8 cellular contexts compared by ENCODE assay signal in genomic region chr7:105934577-105935185, GRCh38. TPM values are rescaled to one million over a fixed set of nuclear protein-coding genes. Genes with fewer than 3 reads are reported as not detected.
DNase-seq lines count a peak whose midpoint lies in the region; ATAC-seq and TF ChIP-seq lines count a peak whose summit lies in the region.

No MANE protein-coding gene starts in this region.

- peaks cover 14 to 18% of the 10 kb centered on the region in 2 experiments for H3K4me1 Mint-ChIP-seq in H9

- ATAC-seq in HG03520 (IDR thresholded peaks at IDR 0.05; ENCODE audit: unreplicated experiment) (no peak), HG02763 (IDR thresholded peaks at IDR 0.05; ENCODE audit: unreplicated experiment) (no peak), HG02938 (IDR thresholded peaks at IDR 0.05; ENCODE audit: unreplicated experiment) (no peak)

- H3K4me3 ChIP-seq in A673 (ENCODE audit: low read depth, low read length, poor library complexity, severe bottlenecking) (no peak overlapping the region), esophagus squamous epithelium (no peak overlapping the region), neuronal stem cell (ENCODE audit: low read length in 2 of 2) (no peak overlapping the region)

- H3K27ac ChIP-seq in A673 (ENCODE audit: low read depth, low read length, poor library complexity, severe bottlenecking) (no peak overlapping the region), H9 (ENCODE audit: insufficient read length, low read depth, low read length) (no peak overlapping the region), esophagus squamous epithelium (peak overlapping the region in 2 of 4 donors; percentile 26 to 50), neuronal stem cell (replicated peaks; ENCODE audit: low read length) (no peak overlapping the region)

- H3K14ac ChIP-seq in H9 (ENCODE audit: insufficient read depth, low read length) (no peak overlapping the region), neuronal stem cell (ENCODE audit: low read length) (no peak overlapping the region)

- no peak overlapping the region for H4K8ac ChIP-seq in H9 (replicated peaks; ENCODE audit: insufficient read length, low read depth, low read length)
- H4K8ac ChIP-seq in neuronal stem cell (ENCODE audit: low read depth, low read length), result no peak overlapping the region

- no peak overlapping the region for H3K4me3 Mint-ChIP-seq in H9

- peak overlapping the region in 1 of 3 experiments; percentile 25; a peak in 2 of 7 replicates for H3K27ac Mint-ChIP-seq in H9

- CTCF ChIA-PET in A673 (lab: Charles Lee), result interaction anchor here (1.1 kb wide), 1 partner anchor 174 kb away, joined by 4 read pairs; no protein-coding TSS in a partner anchor

- no peaks in the 10 kb centered on the region for H3K9me3 ChIP-seq in A673 (ENCODE audit: low read depth, low read length, poor library complexity, severe bottlenecking)
- H3K9me3 ChIP-seq in H9 (ENCODE audit: control insufficient read depth, low read depth, low read length), result no peaks in the 10 kb centered on the region
- H3K9me3 ChIP-seq in esophagus squamous epithelium, result no peaks in the 10 kb centered on the region
- no peaks in the 10 kb centered on the region for H3K9me3 ChIP-seq in neuronal stem cell (replicated peaks in 1 of 2; ENCODE audit: control insufficient read depth in 2 of 2, insufficient read depth in 1 of 2, low read depth in 1 of 2, low read length in 2 of 2)

- H3K23me2 ChIP-seq in H9 (ENCODE audit: insufficient read length, low read depth, low read length, poor library complexity, severe bottlenecking), result no peaks in the 10 kb centered on the region

- H4K91ac ChIP-seq in H9 (ENCODE audit: insufficient read length, low read depth, low read length) (no peak overlapping the region), neuronal stem cell (ENCODE audit: low read depth, low read length, poor library complexity) (no peak overlapping the region)

- peak; percentile 50 for TF ChIP-seq CTCF in A673 (conservative IDR thresholded peaks at IDR 0.05; ENCODE audit: low read depth, low read length)
- TF ChIP-seq CTCF in H9 (conservative IDR thresholded peaks at IDR 0.05), result peak; percentile 70
- peak in 5 of 6 experiments; percentile 8 to 28 (median 21) for TF ChIP-seq CTCF in esophagus squamous epithelium (IDR thresholded peaks at IDR 0.05)

- no peaks in the 10 kb centered on the region for H3K9me3 Mint-ChIP-seq in H9

- H3K18ac ChIP-seq in H9 (ENCODE audit: insufficient read length, low read depth, low read length) (no peak overlapping the region), neuronal stem cell (ENCODE audit: low read length) (no peak overlapping the region)

- H3K79me1 ChIP-seq in H9 (ENCODE audit: insufficient read depth, low read depth, low read length, poor library complexity, severe bottlenecking) (no peaks in the 10 kb centered on the region), neuronal stem cell (ENCODE audit: low read depth, low read length) (no peaks in the 10 kb centered on the region)

- H2BK15ac ChIP-seq in H9 (ENCODE audit: low read depth, low read length) (no peak overlapping the region), neuronal stem cell (ENCODE audit: low read length) (no peak overlapping the region)

- H3K27me3 ChIP-seq in A673 (replicated peaks; ENCODE audit: insufficient read depth, low read depth, low read length, poor library complexity) (no peaks in the 10 kb centered on the region), H9 (ENCODE audit: insufficient read depth, low read length) (no peaks in the 10 kb centered on the region), esophagus squamous epithelium (no peaks in the 10 kb centered on the region), neuronal stem cell (ENCODE audit: control insufficient read depth in 3 of 3, insufficient read depth in 3 of 3, low read depth in 1 of 3, low read length in 3 of 3) (no peaks in the 10 kb centered on the region)

- no peak overlapping the region for H2BK120ac ChIP-seq in H9 (ENCODE audit: low read depth, low read length, poor library complexity, severe bottlenecking)
- H2BK120ac ChIP-seq in neuronal stem cell (ENCODE audit: low read depth, low read length), result no peak overlapping the region

- H3K4me1 ChIP-seq in A673 (ENCODE audit: insufficient read depth, low read length, poor library complexity, severe bottlenecking), result peaks cover 41% of the 10 kb centered on the region
- no peaks in the 10 kb centered on the region; the same call in 1 of the 2 replicates for H3K4me1 ChIP-seq in H9 (ENCODE audit: insufficient read depth, low read length)
- peaks cover 0 to 30% (median 3%) of the 10 kb centered on the region in 3 donors for H3K4me1 ChIP-seq in esophagus squamous epithelium
- H3K4me1 ChIP-seq in neuronal stem cell (ENCODE audit: control insufficient read depth in 2 of 2, insufficient read depth in 1 of 2, low read depth in 1 of 2, low read length in 2 of 2), result peaks cover 0 to 8% of the 10 kb centered on the region in 2 donors

- no peak overlapping the region for H3K4me2 ChIP-seq in H9 (ENCODE audit: insufficient read depth, insufficient read length, low read length)
- no peak overlapping the region for H3K4me2 ChIP-seq in neuronal stem cell (ENCODE audit: insufficient read depth, low read length, poor library complexity, severe bottlenecking)

- H4K20me1 ChIP-seq in H9 (ENCODE audit: control insufficient read depth, insufficient read depth, insufficient read length), result no peaks in the 10 kb centered on the region

- intact Hi-C loops in A673 (cut with micrococcal nuclease; ENCODE audit: unreplicated experiment) (loop anchor here (5.0 to 10.0 kb wide), 3 partner anchors 88 to 280 kb away; no protein-coding TSS in a partner anchor), esophagus squamous epithelium (cut with DNase I) (no loop called here)

- no peaks in the 10 kb centered on the region for H3K27me3 Mint-ChIP-seq in H9 (ENCODE audit: low read depth)

- no peak overlapping the region for H4K5ac ChIP-seq in H9 (ENCODE audit: insufficient read length, low read depth, low read length)

- no peak overlapping the region for H2AFZ ChIP-seq in H9 (ENCODE audit: low read length)
- H2AFZ ChIP-seq in neuronal stem cell (ENCODE audit: low read length), result no peak overlapping the region

- no peak overlapping the region for H3K56ac ChIP-seq in H9 (ENCODE audit: insufficient read length, low read depth, low read length)

- H2BK12ac ChIP-seq in H9 (ENCODE audit: insufficient read length, low read depth, low read length), result no peak overlapping the region
- no peak overlapping the region for H2BK12ac ChIP-seq in neuronal stem cell (ENCODE audit: low read length)

- H3T11ph ChIP-seq in H9 (ENCODE audit: low read length), result no peak overlapping the region

- H3K4ac ChIP-seq in H9 (ENCODE audit: low read depth, low read length) (no peak overlapping the region), neuronal stem cell (ENCODE audit: low read length) (no peak overlapping the region)

- DNase-seq in A673 (ENCODE audit: low spot score), result peak; percentile 46
- peak; percentile 56 for DNase-seq in H9
- peak; percentile 21 for DNase-seq in NCI-H82 treated with DMSO at 0.1 percent for 48 hours (lab: John Stamatoyannopoulos, UW; ENCODE audit: unreplicated experiment)
- no peak for DNase-seq in esophagus squamous epithelium (lab: John Stamatoyannopoulos, UW)
- DNase-seq in neuronal stem cell (ENCODE audit: low spot score), result peak; percentile 15

- H3K36me3 ChIP-seq in A673 (ENCODE audit: insufficient read depth, low read length, poor library complexity, severe bottlenecking) (no peaks in the 10 kb centered on the region), esophagus squamous epithelium (no peaks in the 10 kb centered on the region), neuronal stem cell (replicated peaks in 1 of 2; ENCODE audit: control insufficient read depth in 2 of 2, insufficient read depth in 2 of 2, low read length in 2 of 2) (no peaks in the 10 kb centered on the region)

- no peak overlapping the region for H2AK5ac ChIP-seq in H9 (ENCODE audit: insufficient read length, low read length)
- H2AK5ac ChIP-seq in neuronal stem cell (ENCODE audit: low read depth, low read length), result no peak overlapping the region

- H3K9ac ChIP-seq in H9 (ENCODE audit: extremely low read depth, insufficient read length, low read length) (no peak overlapping the region), neuronal stem cell (ENCODE audit: low read depth, low read length, poor library complexity) (no peak overlapping the region)

- H3K23ac ChIP-seq in H9 (ENCODE audit: insufficient read length, low read depth, low read length), result no peak overlapping the region
- no peak overlapping the region for H3K23ac ChIP-seq in neuronal stem cell (ENCODE audit: low read depth, low read length, poor library complexity)

- no peak for TF ChIP-seq POLR2A in esophagus squamous epithelium (IDR thresholded peaks at IDR 0.05)

- BruUV-seq in A673 (replicated peaks; lab: Mats Ljungman, UMichigan), result no TSS peak

- no peak overlapping the region for H2BK20ac ChIP-seq in H9 (ENCODE audit: low read depth, low read length, poor library complexity, severe bottlenecking)

- no CpG with 5 or more reads among the region's 7 CpGs for WGBS in H9 (ENCODE audit: extremely low coverage, insufficient read length, low lambda C conversion rate)
- 81 to 94% methylated on average over 7 of the region's 7 CpGs for WGBS in esophagus squamous epithelium, 2 donors
- no CpG with 5 or more reads among the region's 7 CpGs for WGBS in neuronal stem cell (ENCODE audit: extremely low coverage in 2 of 2, insufficient read length in 2 of 2, insufficient replicate concordance in 1 of 2), 2 donors

- H3K79me2 ChIP-seq in H9 (ENCODE audit: insufficient read depth, low read length), result no peaks in the 10 kb centered on the region

- no peak overlapping the region for H2BK5ac ChIP-seq in H9 (ENCODE audit: insufficient read length, low read length)
- H2BK5ac ChIP-seq in neuronal stem cell (ENCODE audit: low read length), result no peak overlapping the region

- POLR2A ChIA-PET in A673 (lab: Charles Lee; ENCODE audit: low non-redundant PET), result no interaction called here

- 0 out of 7 replicates have a peak, but pooled peaks cover 0 to 2% (median 0%) of the 10 kb centered on the region in 3 experiments for H3K36me3 Mint-ChIP-seq in H9 (ENCODE audit: insufficient read depth in 1 of 3, low read depth in 3 of 3)

RNA-seq across cellular contexts. Expression of gene CDHR3, which starts 28.4 kb away (rescaled TPM):
- 13.9 and 17.7 TPM in 2 replicates for total RNA-seq in A673 (2021)
- total RNA-seq in H9 (2021), result 3.3 and 3.8 TPM in 2 replicates
- 1 to 10 TPM in 3 of 4 donors, under 1 TPM in 1; 0.32 to 2.5 (median 1.9) TPM for total RNA-seq in esophagus squamous epithelium
- 2.4 TPM for polyA plus RNA-seq in neuronal stem cell (2013, experiment 1 of 2)
- 2.8 TPM for polyA plus RNA-seq in neuronal stem cell (2013, experiment 2 of 2)

RNA-seq across cellular contexts. Expression of gene ATXN7L1, which starts 58.3 kb away (rescaled TPM):
- total RNA-seq in A673 (2021) (29.9 and 32.8 TPM in 2 replicates), H9 (2021) (22.0 and 24.3 TPM in 2 replicates), esophagus squamous epithelium (10 to 100 TPM in 3 of 4 donors, 1 to 10 TPM in 1; 8.0 to 14.1 (median 10.6) TPM)
- 8.7 TPM for polyA plus RNA-seq in neuronal stem cell (2013, experiment 1 of 2)
- 8.2 TPM for polyA plus RNA-seq in neuronal stem cell (2013, experiment 2 of 2)
